Comparison of ENCODE assay signal across 1 cellular context in genomic region chr11:66950113-66950535, GRCh38.
A peak's percentile ranks its signal among the peaks of the same experiment; 100 is the strongest.
TF ChIP-seq lines count a peak whose summit lies in the region.

No MANE protein-coding gene starts in this region.

TF ChIP-seq in K562, 482 proteins besides CTCF, POLR2A, EP300 and RAD21 (continued from another document and continues in another):
- TF ChIP-seq ZNF407 (IDR thresholded peaks at IDR 0.05; ENCODE audit: low read depth) (no peak), CTBP1 (IDR thresholded peaks at IDR 0.05; ENCODE audit: borderline replicate concordance) (peak; percentile 78), CLOCK (CRISPR knock-in tag; IDR thresholded peaks at IDR 0.05; ENCODE audit: borderline replicate concordance) (no peak), SOX6 (IDR thresholded peaks at IDR 0.05) (0 out of 2 replicates have a peak, but pooled peaks have one; percentile 45), NR2C1 (IDR thresholded peaks at IDR 0.05) (no peak), NR2C1 (tag; IDR thresholded peaks at IDR 0.05) (no peak), MED1 (CRISPR knock-in tag; IDR thresholded peaks at IDR 0.05; ENCODE audit: borderline replicate concordance) (no peak), ZNF324 (CRISPR knock-in tag; IDR thresholded peaks at IDR 0.05) (no peak), JUND (IDR thresholded peaks at IDR 0.05; ENCODE audit: borderline replicate concordance, low read depth, low read length) (peak; percentile 90), JUND (tag; IDR thresholded peaks at IDR 0.05; ENCODE audit: borderline replicate concordance, low read depth, low read length) (peak; percentile 94), HCFC1 (IDR thresholded peaks at IDR 0.05; ENCODE audit: low read depth, low read length) (no peak), ZNF766 (CRISPR knock-in tag; conservative IDR thresholded peaks at IDR 0.05) (no peak), ELF2 (CRISPR knock-in tag; IDR thresholded peaks at IDR 0.05) (no peak), ZBTB7A (IDR thresholded peaks at IDR 0.05; ENCODE audit: borderline replicate concordance, control insufficient read depth, low read depth, low read length) (no peak), ZNF830 (CRISPR knock-in tag; IDR thresholded peaks at IDR 0.05) (no peak), BCL6 (CRISPR knock-in tag; IDR thresholded peaks at IDR 0.05) (no peak), E2F4 (CRISPR knock-in tag; IDR thresholded peaks at IDR 0.05; ENCODE audit: low read depth) (no peak), TBL1XR1 (IDR thresholded peaks at IDR 0.05; ENCODE audit: low read length in 2 of 2) (peak in 1 of 2 experiments; percentile 54; a peak in 1 of 4 replicates), FOXK2 (conservative IDR thresholded peaks at IDR 0.05 in 1 of 2, IDR thresholded peaks at IDR 0.05 in 1 of 2; ENCODE audit: low read depth in 2 of 2) (0 out of 4 replicates have a peak, but pooled peaks of 1 of the 2 experiments have one; percentile 29), ZNF444 (CRISPR knock-in tag; IDR thresholded peaks at IDR 0.05) (no peak), CREB5 (CRISPR knock-in tag; IDR thresholded peaks at IDR 0.05) (no peak), CEBPG (CRISPR knock-in tag; IDR thresholded peaks at IDR 0.05) (no peak), CEBPG (tag; conservative IDR thresholded peaks at IDR 0.05 in 1 of 2, IDR thresholded peaks at IDR 0.05 in 1 of 2) (no peak), NEUROD1 (IDR thresholded peaks at IDR 0.05; ENCODE audit: borderline replicate concordance, low read depth, low read length, partially characterized antibody) (no peak), CBX3 (IDR thresholded peaks at IDR 0.05; ENCODE audit: borderline replicate concordance in 1 of 2, low read length in 2 of 2) (peak in 1 of 2 experiments; percentile 74; a peak in 1 of 3 replicates), SMARCC2 (IDR thresholded peaks at IDR 0.05; ENCODE audit: low read depth) (no peak), RBM22 (IDR thresholded peaks at IDR 0.05; ENCODE audit: low read depth, low read length, poor library complexity, severe bottlenecking) (no peak), ZNF644 (tag; IDR thresholded peaks at IDR 0.05; ENCODE audit: low read depth) (no peak), ZBTB9 (CRISPR knock-in tag; IDR thresholded peaks at IDR 0.05) (no peak), MEIS2 (IDR thresholded peaks at IDR 0.05; ENCODE audit: partially characterized antibody) (peak; percentile 78), PML (IDR thresholded peaks at IDR 0.05; ENCODE audit: low read length) (no peak), GABPB1 (CRISPR knock-in tag; IDR thresholded peaks at IDR 0.05) (no peak), ZNF408 (CRISPR knock-in tag; IDR thresholded peaks at IDR 0.05; ENCODE audit: low read depth) (no peak), BRCA1 (IDR thresholded peaks at IDR 0.05) (no peak), BRCA1 (CRISPR knock-in tag; IDR thresholded peaks at IDR 0.05) (no peak), ADNP (tag; IDR thresholded peaks at IDR 0.05) (no peak), ELF1 (tag; IDR thresholded peaks at IDR 0.05) (no peak), ZNF699 (CRISPR knock-in tag; IDR thresholded peaks at IDR 0.05; ENCODE audit: insufficient replicate concordance) (no peak), ZSCAN29 (IDR thresholded peaks at IDR 0.05) (no peak), SAFB2 (IDR thresholded peaks at IDR 0.05; ENCODE audit: borderline replicate concordance, low read depth, low read length, severe bottlenecking) (no peak), GTF2A2 (tag; IDR thresholded peaks at IDR 0.05) (no peak), ARID4B (CRISPR knock-in tag; IDR thresholded peaks at IDR 0.05) (no peak), ZNF280A (IDR thresholded peaks at IDR 0.05; ENCODE audit: low read depth, partially characterized antibody) (no peak), MTA3 (IDR thresholded peaks at IDR 0.05; ENCODE audit: borderline replicate concordance) (peak; percentile 87)
